In the genomic region with DNA sequence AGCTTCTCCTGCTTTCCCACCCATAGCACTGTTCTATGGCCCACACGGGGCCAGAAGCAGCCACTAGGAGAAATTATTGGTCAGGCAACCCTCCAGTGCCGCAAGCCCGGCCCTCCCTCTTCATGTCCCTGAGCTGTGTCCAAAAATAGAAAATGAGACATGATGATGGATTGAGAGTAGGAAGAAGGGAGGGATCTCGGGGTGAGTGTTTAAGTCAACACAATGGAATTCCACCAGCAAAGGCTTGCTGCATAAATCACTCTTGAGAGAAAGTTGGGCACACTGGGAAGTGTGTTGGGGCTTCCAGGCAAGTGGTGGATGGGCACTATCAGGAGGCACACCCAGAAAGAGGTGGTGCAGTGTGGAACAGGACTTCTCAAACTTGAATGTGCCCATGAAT, we compare ENCODE assay signal across 11 cellular contexts.
DNase-seq lines count a peak whose midpoint lies in the region; ATAC-seq and TF ChIP-seq lines count a peak whose summit lies in the region.
"Had no signal": no experiment of that assay in that cellular context is flagged by ENCODE, and none has a peak within 500 bp of the region (broad histone marks: within the 10 kb centered on the region; RNA-seq: fewer than 3 reads in every experiment).

No MANE protein-coding gene starts in this region.

- no peaks in the 10 kb centered on the region for H3K4me1 Mint-ChIP-seq in stimulated activated effector memory CD8-positive, alpha-beta T cell treated with anti-CD3 and anti-CD28 coated beads, Interleukin-12 subunit alpha, Interleukin-12 subunit beta, amount 100 ng/mL, for 72 hours
- H3K4me1 Mint-ChIP-seq: activated naive CD4-positive, alpha-beta T cell treated with anti-CD3 and anti-CD28 coated beads, Interleukin-2, amount 50 U/mL, for 24 hours had no signal

- H3K4me3 ChIP-seq in AG10803 (ENCODE audit: low read length): no peak overlapping the region
- no peak overlapping the region for H3K4me3 ChIP-seq in mucosa of descending colon
- H3K4me3 ChIP-seq: skin epidermis had no signal

- H3K4me3 Mint-ChIP-seq in stimulated activated effector memory CD8-positive, alpha-beta T cell treated with anti-CD3 and anti-CD28 coated beads, Interleukin-12 subunit alpha, Interleukin-12 subunit beta, amount 100 ng/mL, for 72 hours: no peak overlapping the region
- H3K4me3 Mint-ChIP-seq: activated naive CD4-positive, alpha-beta T cell treated with anti-CD3 and anti-CD28 coated beads, Interleukin-2, amount 50 U/mL, for 24 hours had no signal

- intact Hi-C loops in mucosa of descending colon (cut with DNase I, micrococcal nuclease): no loop called here

- no peaks in the 10 kb centered on the region for H3K9me3 Mint-ChIP-seq in stimulated activated effector memory CD8-positive, alpha-beta T cell treated with anti-CD3 and anti-CD28 coated beads, Interleukin-12 subunit alpha, Interleukin-12 subunit beta, amount 100 ng/mL, for 72 hours
- H3K9me3 Mint-ChIP-seq: activated naive CD4-positive, alpha-beta T cell treated with anti-CD3 and anti-CD28 coated beads, Interleukin-2, amount 50 U/mL, for 24 hours had no signal

- H3K27ac Mint-ChIP-seq in stimulated activated effector memory CD8-positive, alpha-beta T cell treated with anti-CD3 and anti-CD28 coated beads, Interleukin-12 subunit alpha, Interleukin-12 subunit beta, amount 100 ng/mL, for 72 hours: no peak overlapping the region
- H3K27ac Mint-ChIP-seq: activated naive CD4-positive, alpha-beta T cell treated with anti-CD3 and anti-CD28 coated beads, Interleukin-2, amount 50 U/mL, for 24 hours had no signal

- peak overlapping the region; percentile 61 for H3K27ac ChIP-seq in epithelial cell of prostate
- H3K27ac ChIP-seq: skin epidermis had no signal

- no peaks in the 10 kb centered on the region for H3K4me1 ChIP-seq in mucosa of descending colon (ENCODE audit: low read depth)

- H3K9me3 ChIP-seq in mucosa of descending colon: no peaks in the 10 kb centered on the region

- ATAC-seq in mucosa of descending colon: peak; percentile 8
- no peak for ATAC-seq in HG02678 (IDR thresholded peaks at IDR 0.05; ENCODE audit: unreplicated experiment)
- ATAC-seq in stimulated activated effector memory CD8-positive, alpha-beta T cell treated with anti-CD3 and anti-CD28 coated beads, Interleukin-12 subunit alpha, Interleukin-12 subunit beta, amount 100 ng/mL, for 72 hours: no peak

- no peaks in the 10 kb centered on the region for H3K36me3 Mint-ChIP-seq in stimulated activated effector memory CD8-positive, alpha-beta T cell treated with anti-CD3 and anti-CD28 coated beads, Interleukin-12 subunit alpha, Interleukin-12 subunit beta, amount 100 ng/mL, for 72 hours
- H3K36me3 Mint-ChIP-seq: activated naive CD4-positive, alpha-beta T cell treated with anti-CD3 and anti-CD28 coated beads, Interleukin-2, amount 50 U/mL, for 24 hours had no signal

- peak; percentile 94 for DNase-seq in AG10803 (ENCODE audit: low read depth)
- peak; percentile 98 for DNase-seq in NCI-H226
- DNase-seq in epithelial cell of prostate (ENCODE audit: low read depth, low spot score): peak; percentile 87
- no peak for DNase-seq in mucosa of descending colon
- no peak for DNase-seq in DMS114 treated with DMSO at 0.1 percent for 48 hours (lab: John Stamatoyannopoulos, UW; ENCODE audit: unreplicated experiment)
- no peak for DNase-seq in stimulated activated effector memory CD8-positive, alpha-beta T cell treated with anti-CD3 and anti-CD28 coated beads, Interleukin-12 subunit alpha, Interleukin-12 subunit beta, amount 100 ng/mL, for 72 hours (ENCODE audit: low spot score in 2 of 2)
- no peak for DNase-seq in NCI-H526 treated with DMSO at 0.1 percent for 48 hours (lab: John Stamatoyannopoulos, UW)
- DNase-seq: NCI-H2029 treated with DMSO at 0.1 percent for 48 hours had no signal

- H3K36me3 ChIP-seq in mucosa of descending colon (ENCODE audit: low read depth): no peaks in the 10 kb centered on the region

- TF ChIP-seq CTCF in AG10803 (conservative IDR thresholded peaks at IDR 0.05; ENCODE audit: low read length) (peak; percentile 18; the same call in 1 of the 2 replicates), mucosa of descending colon (IDR thresholded peaks at IDR 0.05) (no peak)

Comparison
In these comparisons a context has a peak if more than half of its experiments do, and no peak if none do; other contexts are left out.
1. DNase-seq: peak in AG10803 (single experiment), NCI-H226 (single experiment) and epithelial cell of prostate (single experiment); none in mucosa of descending colon (0 of 3), DMS114 treated with DMSO at 0.1 percent for 48 hours (single experiment), stimulated activated effector memory CD8-positive, alpha-beta T cell treated with anti-CD3 and anti-CD28 coated beads, Interleukin-12 subunit alpha, Interleukin-12 subunit beta, amount 100 ng/mL, for 72 hours (0 of 2) and NCI-H526 treated with DMSO at 0.1 percent for 48 hours (single experiment).